1 cellular context compared by ENCODE assay signal in genomic region chr6:110953633-110954303, GRCh38.
A peak's percentile ranks its signal among the peaks of the same experiment; 100 is the strongest.
TF ChIP-seq lines count a peak whose summit lies in the region.

No MANE protein-coding gene starts in this region.

TF ChIP-seq in K562, 482 proteins besides CTCF, POLR2A, EP300 and RAD21 (continued from another document):
- TF ChIP-seq TSHZ1 (CRISPR knock-in tag; IDR thresholded peaks at IDR 0.05) (peak; percentile 95), ZNF445 (CRISPR knock-in tag; IDR thresholded peaks at IDR 0.05; ENCODE audit: low read depth) (peak; percentile 86), PTRF (tag; IDR thresholded peaks at IDR 0.05) (peak; percentile 95), STAT5A (IDR thresholded peaks at IDR 0.05; ENCODE audit: borderline replicate concordance, low read length) (peak; percentile 93), DIDO1 (tag; IDR thresholded peaks at IDR 0.05; ENCODE audit: low read depth) (peak; percentile 86), ELF4 (CRISPR knock-in tag; IDR thresholded peaks at IDR 0.05) (peak; percentile 92), HIVEP1 (CRISPR knock-in tag; IDR thresholded peaks at IDR 0.05) (peak; percentile 96), ERF (CRISPR knock-in tag; IDR thresholded peaks at IDR 0.05) (peak; percentile 90), FOXJ2 (tag; IDR thresholded peaks at IDR 0.05) (no peak), NFRKB (IDR thresholded peaks at IDR 0.05; ENCODE audit: low read depth) (peak; percentile 62; the same call in 1 of the 2 replicates), MCM3 (IDR thresholded peaks at IDR 0.05) (no peak), HOMEZ (CRISPR knock-in tag; IDR thresholded peaks at IDR 0.05) (peak; percentile 90), ZBTB11 (CRISPR knock-in tag; IDR thresholded peaks at IDR 0.05) (peak in 2 of 3 experiments; percentile 18 to 84; a peak in 2 of 6 replicates), ZNF57 (CRISPR knock-in tag; IDR thresholded peaks at IDR 0.05) (peak; percentile 75; the same call in 1 of the 2 replicates), NFE2L1 (tag; IDR thresholded peaks at IDR 0.05; ENCODE audit: borderline replicate concordance, low read depth) (peak; percentile 81)
- TF ChIP-seq, protein P1, sequence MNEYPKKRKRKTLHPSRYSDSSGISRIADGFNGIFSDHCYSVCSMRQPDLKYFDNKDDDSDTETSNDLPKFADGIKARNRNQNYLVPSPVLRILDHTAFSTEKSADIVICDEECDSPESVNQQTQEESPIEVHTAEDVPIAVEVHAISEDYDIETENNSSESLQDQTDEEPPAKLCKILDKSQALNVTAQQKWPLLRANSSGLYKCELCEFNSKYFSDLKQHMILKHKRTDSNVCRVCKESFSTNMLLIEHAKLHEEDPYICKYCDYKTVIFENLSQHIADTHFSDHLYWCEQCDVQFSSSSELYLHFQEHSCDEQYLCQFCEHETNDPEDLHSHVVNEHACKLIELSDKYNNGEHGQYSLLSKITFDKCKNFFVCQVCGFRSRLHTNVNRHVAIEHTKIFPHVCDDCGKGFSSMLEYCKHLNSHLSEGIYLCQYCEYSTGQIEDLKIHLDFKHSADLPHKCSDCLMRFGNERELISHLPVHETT (CRISPR knock-in tag; conservative IDR thresholded peaks at IDR 0.05 in 1 of 2, IDR thresholded peaks at IDR 0.05 in 1 of 2): peak in 1 of 2 experiments; percentile 93; a peak in 2 of 4 replicates
- TF ChIP-seq, protein P2, sequence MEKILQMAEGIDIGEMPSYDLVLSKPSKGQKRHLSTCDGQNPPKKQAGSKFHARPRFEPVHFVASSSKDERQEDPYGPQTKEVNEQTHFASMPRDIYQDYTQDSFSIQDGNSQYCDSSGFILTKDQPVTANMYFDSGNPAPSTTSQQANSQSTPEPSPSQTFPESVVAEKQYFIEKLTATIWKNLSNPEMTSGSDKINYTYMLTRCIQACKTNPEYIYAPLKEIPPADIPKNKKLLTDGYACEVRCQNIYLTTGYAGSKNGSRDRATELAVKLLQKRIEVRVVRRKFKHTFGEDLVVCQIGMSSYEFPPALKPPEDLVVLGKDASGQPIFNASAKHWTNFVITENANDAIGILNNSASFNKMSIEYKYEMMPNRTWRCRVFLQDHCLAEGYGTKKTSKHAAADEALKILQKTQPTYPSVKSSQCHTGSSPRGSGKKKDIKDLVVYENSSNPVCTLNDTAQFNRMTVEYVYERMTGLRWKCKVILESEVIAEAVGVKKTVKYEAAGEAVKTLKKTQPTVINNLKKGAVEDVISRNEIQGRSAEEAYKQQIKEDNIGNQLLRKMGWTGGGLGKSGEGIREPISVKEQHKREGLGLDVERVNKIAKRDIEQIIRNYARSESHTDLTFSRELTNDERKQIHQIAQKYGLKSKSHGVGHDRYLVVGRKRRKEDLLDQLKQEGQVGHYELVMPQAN (IDR thresholded peaks at IDR 0.05; ENCODE audit: borderline replicate concordance): no peak
- TF ChIP-seq, protein P3, sequence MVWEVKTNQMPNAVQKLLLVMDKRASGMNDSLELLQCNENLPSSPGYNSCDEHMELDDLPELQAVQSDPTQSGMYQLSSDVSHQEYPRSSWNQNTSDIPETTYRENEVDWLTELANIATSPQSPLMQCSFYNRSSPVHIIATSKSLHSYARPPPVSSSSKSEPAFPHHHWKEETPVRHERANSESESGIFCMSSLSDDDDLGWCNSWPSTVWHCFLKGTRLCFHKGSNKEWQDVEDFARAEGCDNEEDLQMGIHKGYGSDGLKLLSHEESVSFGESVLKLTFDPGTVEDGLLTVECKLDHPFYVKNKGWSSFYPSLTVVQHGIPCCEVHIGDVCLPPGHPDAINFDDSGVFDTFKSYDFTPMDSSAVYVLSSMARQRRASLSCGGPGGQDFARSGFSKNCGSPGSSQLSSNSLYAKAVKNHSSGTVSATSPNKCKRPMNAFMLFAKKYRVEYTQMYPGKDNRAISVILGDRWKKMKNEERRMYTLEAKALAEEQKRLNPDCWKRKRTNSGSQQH (CRISPR knock-in tag; IDR thresholded peaks at IDR 0.05): peak; percentile 95
